1 cellular context compared by ENCODE assay signal in the genomic region with DNA sequence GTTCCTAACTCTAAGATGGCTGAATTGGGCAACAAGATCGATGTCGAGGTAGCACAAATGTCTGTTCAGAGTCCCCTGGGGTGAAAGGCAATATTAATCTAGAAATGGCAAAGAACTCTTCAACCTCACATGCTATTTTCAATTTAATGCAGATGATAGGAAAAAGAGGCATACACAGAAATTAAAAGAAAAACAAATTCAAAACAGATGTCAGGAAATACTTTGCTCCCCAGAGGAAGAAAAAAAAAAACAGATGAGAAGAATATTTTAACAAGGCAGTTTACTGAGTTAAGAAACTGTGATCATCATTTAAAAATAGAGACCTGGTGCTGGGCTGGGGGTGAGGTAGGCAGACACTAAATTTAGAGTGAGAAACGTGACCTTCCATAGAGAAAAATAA.
TF ChIP-seq lines count a peak whose summit lies in the region.

No MANE protein-coding gene starts in this region.

TF ChIP-seq in IMR-90, 13 proteins besides CTCF, POLR2A, EP300 and RAD21:
- TF ChIP-seq BHLHE40 (IDR thresholded peaks at IDR 0.05; ENCODE audit: low read depth, low read length) = no peak
- TF ChIP-seq MXI1 (IDR thresholded peaks at IDR 0.05; ENCODE audit: borderline replicate concordance, low read depth, low read length) = no peak
- no peak for TF ChIP-seq SMC3 (IDR thresholded peaks at IDR 0.05; ENCODE audit: low read depth, low read length)
- TF ChIP-seq, protein P1, sequence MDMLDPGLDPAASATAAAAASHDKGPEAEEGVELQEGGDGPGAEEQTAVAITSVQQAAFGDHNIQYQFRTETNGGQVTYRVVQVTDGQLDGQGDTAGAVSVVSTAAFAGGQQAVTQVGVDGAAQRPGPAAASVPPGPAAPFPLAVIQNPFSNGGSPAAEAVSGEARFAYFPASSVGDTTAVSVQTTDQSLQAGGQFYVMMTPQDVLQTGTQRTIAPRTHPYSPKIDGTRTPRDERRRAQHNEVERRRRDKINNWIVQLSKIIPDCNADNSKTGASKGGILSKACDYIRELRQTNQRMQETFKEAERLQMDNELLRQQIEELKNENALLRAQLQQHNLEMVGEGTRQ (IDR thresholded peaks at IDR 0.05; ENCODE audit: low read depth, low read length) = no peak
- no peak for TF ChIP-seq RCOR1 (IDR thresholded peaks at IDR 0.05; ENCODE audit: insufficient replicate concordance, low read length)
- TF ChIP-seq, protein P2, sequence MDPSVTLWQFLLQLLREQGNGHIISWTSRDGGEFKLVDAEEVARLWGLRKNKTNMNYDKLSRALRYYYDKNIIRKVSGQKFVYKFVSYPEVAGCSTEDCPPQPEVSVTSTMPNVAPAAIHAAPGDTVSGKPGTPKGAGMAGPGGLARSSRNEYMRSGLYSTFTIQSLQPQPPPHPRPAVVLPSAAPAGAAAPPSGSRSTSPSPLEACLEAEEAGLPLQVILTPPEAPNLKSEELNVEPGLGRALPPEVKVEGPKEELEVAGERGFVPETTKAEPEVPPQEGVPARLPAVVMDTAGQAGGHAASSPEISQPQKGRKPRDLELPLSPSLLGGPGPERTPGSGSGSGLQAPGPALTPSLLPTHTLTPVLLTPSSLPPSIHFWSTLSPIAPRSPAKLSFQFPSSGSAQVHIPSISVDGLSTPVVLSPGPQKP (IDR thresholded peaks at IDR 0.05; ENCODE audit: borderline replicate concordance, low read depth, low read length) = no peak
- TF ChIP-seq CHD1 (IDR thresholded peaks at IDR 0.05; ENCODE audit: low read depth, low read length) = no peak
- TF ChIP-seq MAFK (IDR thresholded peaks at IDR 0.05; ENCODE audit: low read depth, low read length) = no peak
- TF ChIP-seq FOS (IDR thresholded peaks at IDR 0.05; ENCODE audit: low read depth, low read length) = no peak
- no peak for TF ChIP-seq NFE2L2 (IDR thresholded peaks at IDR 0.05; ENCODE audit: low read depth, low read length)
- TF ChIP-seq CEBPB (IDR thresholded peaks at IDR 0.05; ENCODE audit: low read depth, low read length) = no peak
- no peak for TF ChIP-seq MAZ (IDR thresholded peaks at IDR 0.05; ENCODE audit: borderline replicate concordance, low read depth, low read length)
- TF ChIP-seq RFX5 (IDR thresholded peaks at IDR 0.05; ENCODE audit: low read depth, low read length) = no peak
